Comparison of ENCODE assay signal across 32 cellular contexts in the genomic region with DNA sequence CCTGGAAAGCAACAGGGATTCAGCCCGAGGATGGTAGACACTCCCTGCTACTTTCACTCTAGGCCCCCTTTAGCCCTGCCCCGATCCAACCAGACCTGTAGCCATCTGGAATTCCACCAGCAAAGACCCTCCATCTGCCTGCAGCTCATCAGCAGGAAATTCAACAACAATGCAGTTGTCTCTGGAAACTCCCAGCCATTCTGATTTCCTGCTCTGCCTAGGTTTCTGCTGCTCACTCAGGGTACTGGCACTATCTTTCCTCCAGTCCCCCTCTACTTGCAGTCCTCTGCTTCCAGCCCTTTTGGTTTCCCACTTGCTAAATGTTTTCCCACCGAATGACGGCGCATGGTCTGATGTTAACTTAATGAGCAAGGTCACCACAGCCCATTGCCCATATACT. TPM values are rescaled to one million over a fixed set of nuclear protein-coding genes. Genes with fewer than 3 reads are reported as not detected.
"Had no signal": no experiment of that assay in that cellular context is flagged by ENCODE, and none has a peak within 500 bp of the region (broad histone marks: within the 10 kb centered on the region; RNA-seq: fewer than 3 reads in every experiment).

No MANE protein-coding gene starts in this region.

- H3K9me3 ChIP-seq: left lung, neutrophil, ovary, right atrium auricular region, right lobe of liver, tibial nerve, upper lobe of left lung, vagina had no signal

- H3K4me2 ChIP-seq: neural progenitor cell, smooth muscle cell had no signal

- ATAC-seq: left colon; left lung; naive thymus-derived CD8-positive, alpha-beta T cell; right lobe of liver; stimulated activated memory B cell treated with anti-CD40 and anti-IgM and Interleukin-4, amounts not matched to agents 10 μg/mL and 1 μg/mL and 100 μg/mL, for 72 hours; stimulated activated naive CD8-positive, alpha-beta T cell treated with anti-CD3 and anti-CD28 coated beads, Interleukin-15, amount 100 ng/mL, for 72 hours had no signal

- H3K9ac ChIP-seq: neural progenitor cell had no signal

- H3K9me3 Mint-ChIP-seq: immature natural killer cell; naive thymus-derived CD8-positive, alpha-beta T cell; nephron progenitor cell; stimulated activated memory B cell treated with anti-CD40 and anti-IgM and Interleukin-4, amounts not matched to agents 10 μg/mL and 1 μg/mL and 100 μg/mL, for 72 hours; stimulated activated naive CD8-positive, alpha-beta T cell treated with anti-CD3 and anti-CD28 coated beads, Interleukin-15, amount 100 ng/mL, for 72 hours had no signal

- H3K27me3 ChIP-seq: ovary, vagina had no signal

- H3K4me3 Mint-ChIP-seq: immature natural killer cell; stimulated activated memory B cell treated with anti-CD40 and anti-IgM and Interleukin-4, amounts not matched to agents 10 μg/mL and 1 μg/mL and 100 μg/mL, for 72 hours; stimulated activated naive CD8-positive, alpha-beta T cell treated with anti-CD3 and anti-CD28 coated beads, Interleukin-15, amount 100 ng/mL, for 72 hours had no signal

- H3K36me3 ChIP-seq: left lung, neural progenitor cell, neutrophil, ovary, right atrium auricular region, right lobe of liver, tibial nerve, upper lobe of left lung, vagina had no signal

- H3K4me3 ChIP-seq: left lung, lung, neural progenitor cell, ovary, right atrium auricular region, right lobe of liver, smooth muscle cell, tibial nerve, upper lobe of left lung, vagina had no signal

- H3K36me3 Mint-ChIP-seq: naive thymus-derived CD8-positive, alpha-beta T cell; stimulated activated memory B cell treated with anti-CD40 and anti-IgM and Interleukin-4, amounts not matched to agents 10 μg/mL and 1 μg/mL and 100 μg/mL, for 72 hours had no signal

- H3K27ac ChIP-seq: left lung, neural progenitor cell, neutrophil, ovary, right atrium auricular region, right lobe of liver, tibial nerve, vagina had no signal

- H2AFZ ChIP-seq: neural progenitor cell had no signal

- DNase-seq: hypothalamus; immature natural killer cell; kidney; left colon; left lung; naive thymus-derived CD8-positive, alpha-beta T cell; nephron progenitor cell; occipital lobe; ovary; stimulated activated CD4-positive, alpha-beta T cell treated with anti-CD3 and anti-CD28 coated beads, Interleukin-1b, Interleukin-23, amount 100 ng/mL, for 48 hours; stimulated activated CD4-positive, alpha-beta T cell treated with anti-CD3 and anti-CD28 coated beads, Interleukin-2, amount 100 ng/mL, for 48 hours; stimulated activated CD4-positive, alpha-beta T cell treated with anti-CD3 and anti-CD28 coated beads, Interleukin-4, amount 100 ng/mL, for 4 hours; stimulated activated CD8-positive, alpha-beta memory T cell treated with anti-CD3 and anti-CD28 coated beads, Interleukin-4, amount 100 ng/mL, for 48 hours; stimulated activated naive CD4-positive, alpha-beta T cell treated with Interleukin-2 at 50 U/mL for 16 hours; stimulated activated naive CD8-positive, alpha-beta T cell treated with anti-CD3 and anti-CD28 coated beads, Interleukin-15, amount 100 ng/mL, for 72 hours; substantia nigra; upper lobe of left lung had no signal

- H3K27ac Mint-ChIP-seq: immature natural killer cell; naive thymus-derived CD8-positive, alpha-beta T cell; nephron progenitor cell; neural progenitor cell; progenitor cell of endocrine pancreas; stimulated activated memory B cell treated with anti-CD40 and anti-IgM and Interleukin-4, amounts not matched to agents 10 μg/mL and 1 μg/mL and 100 μg/mL, for 72 hours; stimulated activated naive CD8-positive, alpha-beta T cell treated with anti-CD3 and anti-CD28 coated beads, Interleukin-15, amount 100 ng/mL, for 72 hours had no signal

RNA-seq across cellular contexts. Expression of a gene that starts 2.7 kb away (rescaled TPM):
- polyA plus RNA-seq: immature natural killer cell had no signal

RNA-seq across cellular contexts. Expression of a gene that starts 22.1 kb away (rescaled TPM):
- total RNA-seq: lower leg skin, mesenteric fat pad, occipital lobe, pulmonary artery endothelial cell, skeletal muscle tissue, smooth muscle cell, urinary bladder, vagina had no signal
